Comparison of ENCODE assay signal across 32 cellular contexts in genomic region chr1:228156518-228156875, GRCh38. TPM values are rescaled to one million over a fixed set of nuclear protein-coding genes. Genes with fewer than 3 reads are reported as not detected.
DNase-seq lines count a peak whose midpoint lies in the region; ATAC-seq and TF ChIP-seq lines count a peak whose summit lies in the region.
"Had no signal": no experiment of that assay in that cellular context is flagged by ENCODE, and none has a peak within 500 bp of the region (broad histone marks: within the 10 kb centered on the region; RNA-seq: fewer than 3 reads in every experiment).

No MANE protein-coding gene starts in this region.

- no peak for TF ChIP-seq CTCF in spleen (IDR thresholded peaks at IDR 0.05 in 8 of 11, conservative IDR thresholded peaks at IDR 0.05 in 3 of 11)

- H3K4me1 ChIP-seq in right cardiac atrium (ENCODE audit: control insufficient read depth, insufficient read depth, low read length) (no peaks in the 10 kb centered on the region), spleen (peaks cover 0 to 31% (median 20%) of the 10 kb centered on the region in 6 donors)
- H3K4me1 ChIP-seq: A549, breast epithelium had no signal

- no peak for TF ChIP-seq POLR2A in spleen (IDR thresholded peaks at IDR 0.05)

- H3K4me3 ChIP-seq in right cardiac atrium (ENCODE audit: low read length) = no peak overlapping the region
- H3K4me3 ChIP-seq in spleen = no peak overlapping the region
- H3K4me3 ChIP-seq: A549, breast epithelium, gastroesophageal sphincter, GM23248, PC-9, skin epidermis had no signal

- intact Hi-C loops in right cardiac atrium (cut with DNase I) (no loop called here), spleen (cut with DNase I; ENCODE audit: low total_unique reads) (no loop called here)

- H3K36me3 Mint-ChIP-seq in activated naive CD8-positive, alpha-beta T cell = no peaks in the 10 kb centered on the region
- no peaks in the 10 kb centered on the region for H3K36me3 Mint-ChIP-seq in activated naive CD8-positive, alpha-beta T cell treated with anti-CD3 and anti-CD28 coated beads, Interleukin-2, amount 50 U/mL, for 24 hours (ENCODE audit: low read depth)
- H3K36me3 Mint-ChIP-seq: naive B cell had no signal

- H3K4me1 Mint-ChIP-seq in activated naive CD8-positive, alpha-beta T cell (ENCODE audit: low read depth) = peaks cover 43% of the 10 kb centered on the region
- H3K4me1 Mint-ChIP-seq in activated naive CD8-positive, alpha-beta T cell treated with anti-CD3 and anti-CD28 coated beads, Interleukin-2, amount 50 U/mL, for 24 hours = peaks cover 20% of the 10 kb centered on the region

- H3K27me3 Mint-ChIP-seq in activated naive CD8-positive, alpha-beta T cell = no peaks in the 10 kb centered on the region
- H3K27me3 Mint-ChIP-seq in activated naive CD8-positive, alpha-beta T cell treated with anti-CD3 and anti-CD28 coated beads, Interleukin-2, amount 50 U/mL, for 24 hours = no peaks in the 10 kb centered on the region
- H3K27me3 Mint-ChIP-seq: CD4-positive, alpha-beta T cell had no signal

- no peak for ATAC-seq in activated naive CD8-positive, alpha-beta T cell treated with anti-CD3 and anti-CD28 coated beads, Interleukin-2, amount 50 U/mL, for 24 hours
- no peak for ATAC-seq in right cardiac atrium
- ATAC-seq: A549; activated T-cell treated with anti-CD3 and anti-CD28 coated beads, Interleukin-2, amount 50 U/mL, for 72 hours; gastroesophageal sphincter; stimulated activated naive CD8-positive, alpha-beta T cell treated with anti-CD3 and anti-CD28 coated beads, Interleukin-15, Interleukin-2, amounts not matched to agents 100 U/mL and 50 U/mL, for 24 hours had no signal

- H3K27ac ChIP-seq in KOPT-K1 (ENCODE audit: low read depth, low read length, poor library complexity, severe bottlenecking) (peak overlapping the region; percentile 12), right cardiac atrium (ENCODE audit: low read length) (no peak overlapping the region), spleen (no peak overlapping the region)
- H3K27ac ChIP-seq: A549, breast epithelium, gastroesophageal sphincter, GM23248, PC-9, skin epidermis, WERI-Rb-1 had no signal

- WGBS in right cardiac atrium = 66% methylated on average over 9 of the region's 9 CpGs
- 6 to 51% (median 24%) methylated on average over 7 to 9 of the region's 9 CpGs for WGBS in spleen, 5 donors

- DNase-seq in activated naive CD8-positive, alpha-beta T cell treated with anti-CD3 and anti-CD28 coated beads, Interleukin-2, amount 50 U/mL, for 24 hours = no peak
- DNase-seq in right cardiac atrium (peak; percentile 7 to 60 (median 60)), spleen (peak; percentile 71), UCSD-AML1 (lab: John Stamatoyannopoulos, UW; ENCODE audit: unreplicated experiment) (no peak), kidney glomerular epithelial cell (lab: John Stamatoyannopoulos, UW) (no peak)
- no peak for DNase-seq in stimulated activated CD4-positive, alpha-beta T cell treated with anti-CD3 and anti-CD28 coated beads, Interleukin-4, amount 100 ng/mL, for 24 hours
- DNase-seq: activated CD4-positive, alpha-beta T cell treated with anti-CD3 and anti-CD28 coated beads for 48 hours; activated T-cell treated with anti-CD3 and anti-CD28 coated beads, Interleukin-2, amount 50 U/mL, for 72 hours; amniotic stem cell; GM23248; hippocampal formation; IMR-90; MV-4-11; naive B cell; NCI-H1436; NCI-H2081 treated with DMSO at 0.1 percent for 48 hours; NCI-H2227 treated with DMSO at 0.1 percent for 48 hours; NCI-H526; NK-92 treated with Interleukin-12 subunit alpha and Interleukin-12 subunit beta, amount 100 ng/mL, for 24 hours; PC-9; SIG-M5; stimulated activated naive CD8-positive, alpha-beta T cell treated with anti-CD3 and anti-CD28 coated beads, Interleukin-15, Interleukin-2, amounts not matched to agents 100 U/mL and 50 U/mL, for 24 hours; SW 1271; T-helper 9 cell; WERI-Rb-1 had no signal

- no peak overlapping the region for H3K27ac Mint-ChIP-seq in activated naive CD8-positive, alpha-beta T cell
- H3K27ac Mint-ChIP-seq in activated naive CD8-positive, alpha-beta T cell treated with anti-CD3 and anti-CD28 coated beads, Interleukin-2, amount 50 U/mL, for 24 hours = no peak overlapping the region
- H3K27ac Mint-ChIP-seq: activated T-cell treated with anti-CD3 and anti-CD28 coated beads, Interleukin-2, amount 50 U/mL, for 72 hours; naive B cell had no signal

- peak overlapping the region; percentile 54 for H3K4me3 Mint-ChIP-seq in activated naive CD8-positive, alpha-beta T cell
- H3K4me3 Mint-ChIP-seq in activated naive CD8-positive, alpha-beta T cell treated with anti-CD3 and anti-CD28 coated beads, Interleukin-2, amount 50 U/mL, for 24 hours = no peak overlapping the region
- H3K4me3 Mint-ChIP-seq: CD4-positive, alpha-beta T cell; naive B cell had no signal

- H3K27me3 ChIP-seq in right cardiac atrium (ENCODE audit: control insufficient read depth, insufficient read depth) (no peaks in the 10 kb centered on the region), spleen (replicated peaks in 1 of 7) (peaks cover 0 to 21% (median 0%) of the 10 kb centered on the region in 7 donors)

- peaks cover 9% of the 10 kb centered on the region; the same call in 1 of the 2 replicates for H3K36me3 ChIP-seq in KOPT-K1 (ENCODE audit: insufficient read depth, low read length)
- H3K36me3 ChIP-seq in spleen = no peaks in the 10 kb centered on the region
- H3K36me3 ChIP-seq: breast epithelium, gastroesophageal sphincter, WERI-Rb-1 had no signal

- no peaks in the 10 kb centered on the region for H3K9me3 Mint-ChIP-seq in activated naive CD8-positive, alpha-beta T cell (ENCODE audit: low read depth)
- no peaks in the 10 kb centered on the region for H3K9me3 Mint-ChIP-seq in activated naive CD8-positive, alpha-beta T cell treated with anti-CD3 and anti-CD28 coated beads, Interleukin-2, amount 50 U/mL, for 24 hours
- H3K9me3 Mint-ChIP-seq: activated T-cell treated with anti-CD3 and anti-CD28 coated beads, Interleukin-2, amount 50 U/mL, for 72 hours; CD4-positive, alpha-beta T cell; naive B cell had no signal

- H3K9me3 ChIP-seq in KOPT-K1 (ENCODE audit: insufficient read depth, low read length, poor library complexity, severe bottlenecking) (no peaks in the 10 kb centered on the region), right cardiac atrium (ENCODE audit: control insufficient read depth, low read length) (no peaks in the 10 kb centered on the region), spleen (no peaks in the 10 kb centered on the region)
- H3K9me3 ChIP-seq: A549, breast epithelium, gastroesophageal sphincter had no signal

RNA-seq across cellular contexts. Expression of gene GJC2, which starts 6.8 kb away (rescaled TPM):
- total RNA-seq in right cardiac atrium = 1 to 10 TPM; 1.2 to 2.2 (median 1.7) TPM
- 1.3 TPM for polyA plus RNA-seq in right cardiac atrium
- total RNA-seq in spleen = 1 to 10 TPM in 6 of 7 donors, under 1 TPM in 1; 0.94 to 3.5 (median 2.4) TPM
- under 1 TPM; 0.35 to 0.96 (median 0.67) TPM for polyA plus RNA-seq in spleen

RNA-seq across cellular contexts. Expression of gene IBA57, which starts 9.1 kb away (rescaled TPM):
- total RNA-seq in right cardiac atrium (10 to 100 TPM in 2 of 4 donors, 1 to 10 TPM in 2; 8.3 to 12.0 (median 10.3) TPM), spleen (10 to 100 TPM in 5 of 7 donors, 1 to 10 TPM in 2; 7.1 to 14.7 (median 11.6) TPM)
- polyA plus RNA-seq in right cardiac atrium (4.5 TPM), spleen (1 to 10 TPM in 2 of 3 donors, under 1 TPM in 1; 0.59 to 4.3 (median 1.1) TPM)

RNA-seq across cellular contexts. Expression of gene GUK1, which starts 16.4 kb away (rescaled TPM):
- total RNA-seq in right cardiac atrium (100 to 1,000 TPM; 151 to 202 (median 169) TPM), spleen (100 to 1,000 TPM; 167 to 218 (median 186) TPM)
- polyA plus RNA-seq in right cardiac atrium (315 TPM), spleen (100 to 1,000 TPM; 279 to 499 (median 316) TPM)

RNA-seq across cellular contexts. Expression of gene MRPL55, which starts 47.4 kb away (rescaled TPM):
- total RNA-seq in right cardiac atrium = 10 to 100 TPM; 51.6 to 56.5 (median 52.8) TPM
- polyA plus RNA-seq in right cardiac atrium = 103 TPM
- total RNA-seq in spleen = 100 to 1,000 TPM in 1 of 7 donors, 10 to 100 TPM in 6; 32.3 to 103 (median 39.0) TPM
- polyA plus RNA-seq in spleen = 100 to 1,000 TPM in 2 of 3 donors, 10 to 100 TPM in 1; 95.2 to 114 (median 111) TPM

RNA-seq across cellular contexts. Expression of gene OBSCN, which starts 51.3 kb away (rescaled TPM):
- total RNA-seq in right cardiac atrium (100 to 1,000 TPM; 144 to 196 (median 183) TPM), spleen (10 to 100 TPM; 35.3 to 71.7 (median 46.0) TPM)
- polyA plus RNA-seq in right cardiac atrium (234 TPM), spleen (10 to 100 TPM; 12.6 to 31.6 (median 23.3) TPM)

Comparison
In these comparisons a context has a peak if more than half of its experiments do, and no peak if none do; other contexts are left out.
1. DNase-seq: peak in right cardiac atrium (3 of 3) and spleen (single experiment); none in activated naive CD8-positive, alpha-beta T cell treated with anti-CD3 and anti-CD28 coated beads, Interleukin-2, amount 50 U/mL, for 24 hours (single experiment), UCSD-AML1 (single experiment), stimulated activated CD4-positive, alpha-beta T cell treated with anti-CD3 and anti-CD28 coated beads, Interleukin-4, amount 100 ng/mL, for 24 hours (single experiment) and kidney glomerular epithelial cell (single experiment).